ENCODE assay signal across 8 cellular contexts in genomic region chr19:7522072-7522922, GRCh38. TPM values are rescaled to one million over a fixed set of nuclear protein-coding genes. Genes with fewer than 3 reads are reported as not detected.
DNase-seq lines count a peak whose midpoint lies in the region; ATAC-seq and TF ChIP-seq lines count a peak whose summit lies in the region.

Gene MCOLN1 (plus strand): TSS chr19:7522624. CDS start chr19:7522751, 127 bp downstream.

- peak within 1 kb of the TSS; percentile 83 for H3K27ac Mint-ChIP-seq in activated CD4-positive, alpha-beta T cell treated with anti-CD3 and anti-CD28 coated beads, Interleukin-2, amount 10 ng/mL, durations not matched to agents 7 days and 5 days

- H3K4me1 ChIP-seq in BE2C (no peaks in the 10 kb centered on the region), left lung (peaks cover 7 to 41% of the 10 kb centered on the region in 2 donors)

- H3K9me3 ChIP-seq in BE2C (no peaks in the 10 kb centered on the region), left lung (no peaks in the 10 kb centered on the region)

- H3K27me3 ChIP-seq in BE2C (no peaks in the 10 kb centered on the region), left lung (peaks cover 0 to 7% of the 10 kb centered on the region in 2 donors)

- CTCF ChIA-PET in activated CD4-positive, alpha-beta T cell treated with anti-CD3 and anti-CD28 coated beads, Interleukin-2, amount 10 ng/mL, durations not matched to agents 7 days and 5 days (lab: Charles Lee) = interaction anchor here (0.8 to 2.3 kb wide), 7 partner anchors 12 to 37 kb away, joined by 3 to 9 read pairs (median 3); partner anchors contain the start of gene PNPLA6

- intact Hi-C loops in left lung (cut with DNase I) = no loop called here

- ATAC-seq in GM19324 (IDR thresholded peaks at IDR 0.05; ENCODE audit: low FRiP score, unreplicated experiment) (peak; percentile 90), HG03469 (IDR thresholded peaks at IDR 0.05; ENCODE audit: unreplicated experiment) (peak; percentile 42), left lung (peak; percentile 96)

- peak within 1 kb of the TSS; percentile 70 for H3K4me3 Mint-ChIP-seq in activated CD4-positive, alpha-beta T cell treated with anti-CD3 and anti-CD28 coated beads, Interleukin-2, amount 10 ng/mL, durations not matched to agents 7 days and 5 days

- peaks cover 4% of the 10 kb centered on the region for H3K36me3 Mint-ChIP-seq in activated CD4-positive, alpha-beta T cell treated with anti-CD3 and anti-CD28 coated beads, Interleukin-2, amount 10 ng/mL, durations not matched to agents 7 days and 5 days (ENCODE audit: low read depth)

- peak within 1 kb of the TSS; percentile 40 to 73 for H3K27ac ChIP-seq in left lung

- POLR2A ChIA-PET in activated CD4-positive, alpha-beta T cell treated with anti-CD3 and anti-CD28 coated beads, Interleukin-2, amount 10 ng/mL, durations not matched to agents 7 days and 5 days (lab: Charles Lee) = interaction anchor here (0.6 to 1.4 kb wide), 2 partner anchors 12 to 524 kb away, joined by 3 to 4 read pairs; no protein-coding TSS in a partner anchor

- H3K4me1 Mint-ChIP-seq in activated CD4-positive, alpha-beta T cell treated with anti-CD3 and anti-CD28 coated beads, Interleukin-2, amount 10 ng/mL, durations not matched to agents 7 days and 5 days = peaks cover 13% of the 10 kb centered on the region

- TF ChIP-seq CTCF in BE2C (IDR thresholded peaks at IDR 0.05; ENCODE audit: low read depth, low read length) (no peak), left lung (IDR thresholded peaks at IDR 0.05) (no peak)

- H3K36me3 ChIP-seq in BE2C (no peaks in the 10 kb centered on the region; the same call in 1 of the 2 replicates), left lung (peaks cover 0 to 52% of the 10 kb centered on the region in 2 donors)

- DNase-seq in BE2C (peak; percentile 100), NCI-H526 treated with DMSO at 0.1 percent for 48 hours (lab: John Stamatoyannopoulos, UW) (peak; percentile 61), cortex of kidney (lab: John Stamatoyannopoulos, UW) (peak; percentile 75), left lung (peak; percentile 100)
- DNase-seq in activated CD4-positive, alpha-beta T cell treated with anti-CD3 and anti-CD28 coated beads, Interleukin-2, amount 10 ng/mL, durations not matched to agents 7 days and 5 days = peak; percentile 99
- DNase-seq in stimulated activated CD4-positive, alpha-beta T cell treated with anti-CD3 and anti-CD28 coated beads, Interleukin-2, amount 100 ng/mL, for 48 hours = peak; percentile 100

- peaks cover 3% of the 10 kb centered on the region for H3K27me3 Mint-ChIP-seq in activated CD4-positive, alpha-beta T cell treated with anti-CD3 and anti-CD28 coated beads, Interleukin-2, amount 10 ng/mL, durations not matched to agents 7 days and 5 days

- H3K4me3 ChIP-seq in BE2C (ENCODE audit: low read depth, low read length) (peak within 1 kb of the TSS; percentile 85), left lung (peak within 1 kb of the TSS; percentile 92 to 93)

- no peaks in the 10 kb centered on the region for H3K9me3 Mint-ChIP-seq in activated CD4-positive, alpha-beta T cell treated with anti-CD3 and anti-CD28 coated beads, Interleukin-2, amount 10 ng/mL, durations not matched to agents 7 days and 5 days

RNA-seq across cellular contexts. Expression of gene MCOLN1, which starts in this region (rescaled TPM):
- 56.7 TPM for polyA plus RNA-seq in BE2C (2012; ENCODE audit: insufficient read depth, insufficient read length, low read depth)
- 10 to 100 TPM; 13.2 to 14.8 TPM for total RNA-seq in activated CD4-positive, alpha-beta T cell treated with anti-CD3 and anti-CD28 coated beads, Interleukin-2, amount 10 ng/mL, durations not matched to agents 7 days and 5 days
- 10 to 100 TPM; 47.7 to 76.6 TPM for total RNA-seq in left lung

Comparison
In these comparisons a context has a peak if more than half of its experiments do, and no peak if none do; other contexts are left out.
1. Peak in every context shown above with its lines: DNase-seq, ATAC-seq, H3K4me3 ChIP-seq and H3K27ac ChIP-seq.
2. ATAC-seq: peak in every context shown above with its lines; median percentile 96 in left lung; 90 in GM19324; 42 in HG03469.